In the genomic region with DNA sequence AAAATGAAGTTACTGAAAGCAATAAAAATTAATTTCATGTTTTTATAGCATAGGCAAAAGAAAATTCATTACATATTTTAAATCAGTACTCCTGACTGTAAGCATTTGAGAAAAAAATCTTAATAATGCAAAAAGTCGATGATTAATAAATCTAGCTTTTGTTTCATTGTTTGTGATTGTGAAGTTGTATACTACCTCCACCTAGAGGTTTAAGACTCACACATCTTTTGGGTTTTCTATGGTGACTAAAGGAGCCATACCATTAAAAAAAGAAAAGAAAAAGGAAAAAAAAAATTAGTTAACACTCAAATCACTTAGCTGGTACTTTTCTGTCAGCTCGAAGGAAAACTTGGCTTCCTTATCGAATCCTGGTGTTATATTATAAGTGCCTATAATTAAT, we compare ENCODE assay signal across 18 cellular contexts. TPM values are rescaled to one million over a fixed set of nuclear protein-coding genes. Genes with fewer than 3 reads are reported as not detected.
DNase-seq lines count a peak whose midpoint lies in the region; FAIRE-seq and TF ChIP-seq lines count a peak whose summit lies in the region.
"Had no signal": no experiment of that assay in that cellular context is flagged by ENCODE, and none has a peak within 500 bp of the region (broad histone marks: within the 10 kb centered on the region; RNA-seq: fewer than 3 reads in every experiment).

No MANE protein-coding gene starts in this region.

- 73% methylated on average over 3 of the region's 3 CpGs for WGBS in hepatocyte (ENCODE audit: low lambda C conversion rate, missing lambda C conversion rate)
- 83% methylated on average over 3 of the region's 3 CpGs for WGBS in smooth muscle cell (ENCODE audit: low lambda C conversion rate)

- H3K4me2 ChIP-seq in hepatocyte (peak overlapping the region; percentile 93), smooth muscle cell (peak overlapping the region; percentile 95)

- H4K20me1 ChIP-seq in hepatocyte (ENCODE audit: insufficient read depth, poor library complexity, severe bottlenecking) = no peaks in the 10 kb centered on the region
- H4K20me1 ChIP-seq in smooth muscle cell (ENCODE audit: low read depth) = no peaks in the 10 kb centered on the region

- no peak overlapping the region for H3K9ac ChIP-seq in smooth muscle cell (ENCODE audit: low read depth)

- no peaks in the 10 kb centered on the region for H3K79me2 ChIP-seq in hepatocyte
- no peaks in the 10 kb centered on the region for H3K79me2 ChIP-seq in smooth muscle cell (ENCODE audit: low read depth)

- H3K36me3 ChIP-seq in hepatocyte (replicated peaks; ENCODE audit: insufficient read depth, low read depth) (no peaks in the 10 kb centered on the region), smooth muscle cell (ENCODE audit: low read depth) (no peaks in the 10 kb centered on the region)
- H3K36me3 ChIP-seq: SJCRH30 had no signal

- H3K9me3 ChIP-seq in hepatocyte (ENCODE audit: low read depth) = no peaks in the 10 kb centered on the region
- no peaks in the 10 kb centered on the region for H3K9me3 ChIP-seq in smooth muscle cell (replicated peaks; ENCODE audit: low read depth)
- H3K9me3 ChIP-seq: SJCRH30 had no signal

- no peak overlapping the region for H3K4me3 ChIP-seq in hepatocyte
- no peak overlapping the region for H3K4me3 ChIP-seq in smooth muscle cell
- H3K4me3 ChIP-seq: SJCRH30 had no signal

- H3K27ac ChIP-seq in hepatocyte (no peak overlapping the region), smooth muscle cell (ENCODE audit: low read depth) (no peak overlapping the region)
- H3K27ac ChIP-seq: SJCRH30 had no signal

- peak; percentile 18 for TF ChIP-seq CTCF in D721Med (IDR thresholded peaks at IDR 0.05; ENCODE audit: insufficient read depth, missing control alignments)
- TF ChIP-seq CTCF in hepatocyte (IDR thresholded peaks at IDR 0.05; ENCODE audit: poor library complexity) = no peak
- no peak for TF ChIP-seq CTCF in smooth muscle cell (IDR thresholded peaks at IDR 0.05; ENCODE audit: borderline replicate concordance, insufficient read depth, poor library complexity, severe bottlenecking)
- no peak for TF ChIP-seq CTCF in GM13976 (IDR thresholded peaks at IDR 0.05; ENCODE audit: borderline replicate concordance, control extremely low read depth, extremely low read depth, insufficient read depth, missing control alignments)

- in situ Hi-C loops in GM13976 (cut with MboI; ENCODE audit: low sequenced_read_pairs, unreplicated experiment) = no loop called here

- FAIRE-seq in D721Med (lab: Jason Lieb, UNC) = no peak

- no peaks in the 10 kb centered on the region for H3K9me2 ChIP-seq in hepatocyte (replicated peaks; ENCODE audit: insufficient read depth)

- H2AFZ ChIP-seq in hepatocyte (no peak overlapping the region), smooth muscle cell (ENCODE audit: low read depth) (no peak overlapping the region)

- peaks cover 70% of the 10 kb centered on the region for H3K27me3 ChIP-seq in hepatocyte
- peaks cover 53% of the 10 kb centered on the region for H3K27me3 ChIP-seq in smooth muscle cell (ENCODE audit: low read depth)

- peaks cover 6% of the 10 kb centered on the region for H3F3A ChIP-seq in smooth muscle cell (ENCODE audit: low read depth)

- DNase-seq in D721Med (ENCODE audit: insufficient read length, low spot score) (no peak), RKO (ENCODE audit: low spot score) (peak; percentile 12), hepatocyte (ENCODE audit: low spot score) (no peak), smooth muscle cell (lab: John Stamatoyannopoulos, UW; ENCODE audit: unreplicated experiment) (no peak), NAMALWA (ENCODE audit: low spot score) (no peak), NCI-H187 (lab: John Stamatoyannopoulos, UW) (no peak), GM13976 (ENCODE audit: low spot score) (no peak)
- DNase-seq: ACHN; CD4-positive, alpha-beta T cell; H7; IMR-90; Kasumi-1; NCI-H1417 treated with DMSO at 0.1 percent for 48 hours; NCI-H2081; NCI-H510A treated with DMSO at 0.1 percent for 48 hours; RPMI8226; SJCRH30 had no signal

- H3K4me1 ChIP-seq in hepatocyte (ENCODE audit: insufficient read depth) = peaks cover 14% of the 10 kb centered on the region
- H3K4me1 ChIP-seq in smooth muscle cell (ENCODE audit: low read depth) = peaks cover 4% of the 10 kb centered on the region
- H3K4me1 ChIP-seq: SJCRH30 had no signal

RNA-seq across cellular contexts. Expression of gene GABRA2, which starts 2.0 kb away (rescaled TPM):
- total RNA-seq in hepatocyte (2.3 and 2.7 TPM in 2 replicates), smooth muscle cell (1.9 and 4.2 TPM in 2 replicates)
- polyA plus RNA-seq in hepatocyte (0.57 and 0.89 TPM in 2 replicates), smooth muscle cell (1.5 TPM in 2 replicates)
- total RNA-seq: CD4-positive, alpha-beta T cell; Daoy; SJCRH30 had no signal
